ENCODE assay signal across 2 cellular contexts in the genomic region with DNA sequence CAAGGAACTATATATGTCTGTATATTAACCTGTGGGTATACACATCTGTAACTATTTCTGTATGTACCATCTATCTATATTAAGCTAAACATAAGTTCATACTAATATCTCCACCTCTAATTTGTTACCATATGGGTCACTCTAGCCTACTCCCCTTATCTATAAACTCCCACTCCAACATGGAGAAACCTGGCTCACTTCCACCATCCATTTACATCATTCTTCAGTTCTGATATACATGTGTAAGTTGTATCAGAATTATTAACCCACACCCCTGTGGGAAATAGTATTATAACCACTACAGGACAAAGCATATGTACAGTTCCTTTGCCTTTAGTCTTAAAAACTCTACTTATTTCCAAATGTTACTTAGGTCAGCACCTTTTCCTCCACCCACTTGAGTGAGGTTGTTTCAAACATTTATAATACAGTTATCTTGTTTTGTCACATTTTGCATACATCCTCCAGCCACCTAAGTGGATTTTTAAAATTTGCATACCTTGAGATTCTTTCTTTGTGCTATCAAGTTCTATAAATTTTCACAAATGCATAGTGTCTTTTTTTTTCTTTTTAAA.
TF ChIP-seq lines count a peak whose summit lies in the region.

No MANE protein-coding gene starts in this region.

TF ChIP-seq in K562, 482 proteins besides CTCF, POLR2A, EP300 and RAD21 (continues in another document):
- peak; percentile 85 for TF ChIP-seq NFIC (IDR thresholded peaks at IDR 0.05)
- no peak for TF ChIP-seq ZNF280B (CRISPR knock-in tag; IDR thresholded peaks at IDR 0.05)
- TF ChIP-seq, protein P1, sequence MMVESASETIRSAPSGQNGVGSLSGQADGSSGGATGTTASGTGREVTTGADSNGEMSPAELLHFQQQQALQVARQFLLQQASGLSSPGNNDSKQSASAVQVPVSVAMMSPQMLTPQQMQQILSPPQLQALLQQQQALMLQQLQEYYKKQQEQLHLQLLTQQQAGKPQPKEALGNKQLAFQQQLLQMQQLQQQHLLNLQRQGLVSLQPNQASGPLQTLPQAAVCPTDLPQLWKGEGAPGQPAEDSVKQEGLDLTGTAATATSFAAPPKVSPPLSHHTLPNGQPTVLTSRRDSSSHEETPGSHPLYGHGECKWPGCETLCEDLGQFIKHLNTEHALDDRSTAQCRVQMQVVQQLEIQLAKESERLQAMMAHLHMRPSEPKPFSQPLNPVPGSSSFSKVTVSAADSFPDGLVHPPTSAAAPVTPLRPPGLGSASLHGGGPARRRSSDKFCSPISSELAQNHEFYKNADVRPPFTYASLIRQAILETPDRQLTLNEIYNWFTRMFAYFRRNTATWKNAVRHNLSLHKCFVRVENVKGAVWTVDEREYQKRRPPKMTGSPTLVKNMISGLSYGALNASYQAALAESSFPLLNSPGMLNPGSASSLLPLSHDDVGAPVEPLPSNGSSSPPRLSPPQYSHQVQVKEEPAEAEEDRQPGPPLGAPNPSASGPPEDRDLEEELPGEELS (CRISPR knock-in tag; IDR thresholded peaks at IDR 0.05; ENCODE audit: borderline replicate concordance) = no peak
- no peak for TF ChIP-seq NCOA2 (IDR thresholded peaks at IDR 0.05; ENCODE audit: partially characterized antibody in 2 of 2)
- TF ChIP-seq ZBED1 (IDR thresholded peaks at IDR 0.05) = no peak
- TF ChIP-seq MXD1 (CRISPR knock-in tag; IDR thresholded peaks at IDR 0.05; ENCODE audit: borderline replicate concordance, poor library complexity, severe bottlenecking) = no peak
- 0 out of 4 replicates have a peak, but pooled peaks of 1 of the 2 experiments have one; percentile 12 for TF ChIP-seq KDM1A (IDR thresholded peaks at IDR 0.05)
- TF ChIP-seq STAT5A (IDR thresholded peaks at IDR 0.05; ENCODE audit: borderline replicate concordance, low read length) = no peak
- 0 out of 4 replicates have a peak, but pooled peaks of 1 of the 2 experiments have one; percentile 30 for TF ChIP-seq MNT (conservative IDR thresholded peaks at IDR 0.05)
- TF ChIP-seq MAFK (IDR thresholded peaks at IDR 0.05; ENCODE audit: low read length) = peak; percentile 31; the same call in 1 of the 2 replicates
- TF ChIP-seq PRDM10 (IDR thresholded peaks at IDR 0.05; ENCODE audit: partially characterized antibody) = peak; percentile 51
- TF ChIP-seq TCF3 (CRISPR knock-in tag; IDR thresholded peaks at IDR 0.05) = 0 out of 2 replicates have a peak, but pooled peaks have one; percentile 21
- TF ChIP-seq CBFA2T2 (conservative IDR thresholded peaks at IDR 0.05) = no peak

TF ChIP-seq in HepG2, 621 proteins besides CTCF, POLR2A, EP300 and RAD21:
- no peak for TF ChIP-seq ZNF652 (CRISPR knock-in tag; IDR thresholded peaks at IDR 0.05; ENCODE audit: borderline replicate concordance, low read depth)
- TF ChIP-seq, protein P2, sequence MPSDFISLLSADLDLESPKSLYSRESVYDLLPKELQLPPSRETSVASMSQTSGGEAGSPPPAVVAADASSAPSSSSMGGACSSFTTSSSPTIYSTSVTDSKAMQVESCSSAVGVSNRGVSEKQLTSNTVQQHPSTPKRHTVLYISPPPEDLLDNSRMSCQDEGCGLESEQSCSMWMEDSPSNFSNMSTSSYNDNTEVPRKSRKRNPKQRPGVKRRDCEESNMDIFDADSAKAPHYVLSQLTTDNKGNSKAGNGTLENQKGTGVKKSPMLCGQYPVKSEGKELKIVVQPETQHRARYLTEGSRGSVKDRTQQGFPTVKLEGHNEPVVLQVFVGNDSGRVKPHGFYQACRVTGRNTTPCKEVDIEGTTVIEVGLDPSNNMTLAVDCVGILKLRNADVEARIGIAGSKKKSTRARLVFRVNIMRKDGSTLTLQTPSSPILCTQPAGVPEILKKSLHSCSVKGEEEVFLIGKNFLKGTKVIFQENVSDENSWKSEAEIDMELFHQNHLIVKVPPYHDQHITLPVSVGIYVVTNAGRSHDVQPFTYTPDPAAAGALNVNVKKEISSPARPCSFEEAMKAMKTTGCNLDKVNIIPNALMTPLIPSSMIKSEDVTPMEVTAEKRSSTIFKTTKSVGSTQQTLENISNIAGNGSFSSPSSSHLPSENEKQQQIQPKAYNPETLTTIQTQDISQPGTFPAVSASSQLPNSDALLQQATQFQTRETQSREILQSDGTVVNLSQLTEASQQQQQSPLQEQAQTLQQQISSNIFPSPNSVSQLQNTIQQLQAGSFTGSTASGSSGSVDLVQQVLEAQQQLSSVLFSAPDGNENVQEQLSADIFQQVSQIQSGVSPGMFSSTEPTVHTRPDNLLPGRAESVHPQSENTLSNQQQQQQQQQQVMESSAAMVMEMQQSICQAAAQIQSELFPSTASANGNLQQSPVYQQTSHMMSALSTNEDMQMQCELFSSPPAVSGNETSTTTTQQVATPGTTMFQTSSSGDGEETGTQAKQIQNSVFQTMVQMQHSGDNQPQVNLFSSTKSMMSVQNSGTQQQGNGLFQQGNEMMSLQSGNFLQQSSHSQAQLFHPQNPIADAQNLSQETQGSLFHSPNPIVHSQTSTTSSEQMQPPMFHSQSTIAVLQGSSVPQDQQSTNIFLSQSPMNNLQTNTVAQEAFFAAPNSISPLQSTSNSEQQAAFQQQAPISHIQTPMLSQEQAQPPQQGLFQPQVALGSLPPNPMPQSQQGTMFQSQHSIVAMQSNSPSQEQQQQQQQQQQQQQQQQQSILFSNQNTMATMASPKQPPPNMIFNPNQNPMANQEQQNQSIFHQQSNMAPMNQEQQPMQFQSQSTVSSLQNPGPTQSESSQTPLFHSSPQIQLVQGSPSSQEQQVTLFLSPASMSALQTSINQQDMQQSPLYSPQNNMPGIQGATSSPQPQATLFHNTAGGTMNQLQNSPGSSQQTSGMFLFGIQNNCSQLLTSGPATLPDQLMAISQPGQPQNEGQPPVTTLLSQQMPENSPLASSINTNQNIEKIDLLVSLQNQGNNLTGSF (CRISPR knock-in tag; IDR thresholded peaks at IDR 0.05) = no peak
- no peak for TF ChIP-seq ZNF7 (CRISPR knock-in tag; IDR thresholded peaks at IDR 0.05)
- TF ChIP-seq SAP130 (CRISPR knock-in tag; IDR thresholded peaks at IDR 0.05; ENCODE audit: low read depth) = no peak
- TF ChIP-seq PPARG (CRISPR knock-in tag; conservative IDR thresholded peaks at IDR 0.05) = no peak
- no peak for TF ChIP-seq ETV5 (CRISPR knock-in tag; IDR thresholded peaks at IDR 0.05; ENCODE audit: borderline replicate concordance)
- TF ChIP-seq PRPF4 (IDR thresholded peaks at IDR 0.05; ENCODE audit: low read depth, low read length, poor library complexity, severe bottlenecking) = no peak
- TF ChIP-seq ZEB1 (IDR thresholded peaks at IDR 0.05; ENCODE audit: insufficient replicate concordance, low read depth) = no peak
- TF ChIP-seq HOXA5 (CRISPR knock-in tag; IDR thresholded peaks at IDR 0.05) = no peak
- no peak for TF ChIP-seq HES4 (CRISPR knock-in tag; IDR thresholded peaks at IDR 0.05; ENCODE audit: borderline replicate concordance)
- no peak for TF ChIP-seq TOE1 (CRISPR knock-in tag; IDR thresholded peaks at IDR 0.05)
- no peak for TF ChIP-seq ZBTB4 (CRISPR knock-in tag; IDR thresholded peaks at IDR 0.05; ENCODE audit: borderline replicate concordance)
- TF ChIP-seq FOSL1 (CRISPR knock-in tag; IDR thresholded peaks at IDR 0.05; ENCODE audit: borderline replicate concordance) = no peak
- no peak for TF ChIP-seq SRF (IDR thresholded peaks at IDR 0.05; ENCODE audit: low read depth, low read length)
- TF ChIP-seq, protein P3, sequence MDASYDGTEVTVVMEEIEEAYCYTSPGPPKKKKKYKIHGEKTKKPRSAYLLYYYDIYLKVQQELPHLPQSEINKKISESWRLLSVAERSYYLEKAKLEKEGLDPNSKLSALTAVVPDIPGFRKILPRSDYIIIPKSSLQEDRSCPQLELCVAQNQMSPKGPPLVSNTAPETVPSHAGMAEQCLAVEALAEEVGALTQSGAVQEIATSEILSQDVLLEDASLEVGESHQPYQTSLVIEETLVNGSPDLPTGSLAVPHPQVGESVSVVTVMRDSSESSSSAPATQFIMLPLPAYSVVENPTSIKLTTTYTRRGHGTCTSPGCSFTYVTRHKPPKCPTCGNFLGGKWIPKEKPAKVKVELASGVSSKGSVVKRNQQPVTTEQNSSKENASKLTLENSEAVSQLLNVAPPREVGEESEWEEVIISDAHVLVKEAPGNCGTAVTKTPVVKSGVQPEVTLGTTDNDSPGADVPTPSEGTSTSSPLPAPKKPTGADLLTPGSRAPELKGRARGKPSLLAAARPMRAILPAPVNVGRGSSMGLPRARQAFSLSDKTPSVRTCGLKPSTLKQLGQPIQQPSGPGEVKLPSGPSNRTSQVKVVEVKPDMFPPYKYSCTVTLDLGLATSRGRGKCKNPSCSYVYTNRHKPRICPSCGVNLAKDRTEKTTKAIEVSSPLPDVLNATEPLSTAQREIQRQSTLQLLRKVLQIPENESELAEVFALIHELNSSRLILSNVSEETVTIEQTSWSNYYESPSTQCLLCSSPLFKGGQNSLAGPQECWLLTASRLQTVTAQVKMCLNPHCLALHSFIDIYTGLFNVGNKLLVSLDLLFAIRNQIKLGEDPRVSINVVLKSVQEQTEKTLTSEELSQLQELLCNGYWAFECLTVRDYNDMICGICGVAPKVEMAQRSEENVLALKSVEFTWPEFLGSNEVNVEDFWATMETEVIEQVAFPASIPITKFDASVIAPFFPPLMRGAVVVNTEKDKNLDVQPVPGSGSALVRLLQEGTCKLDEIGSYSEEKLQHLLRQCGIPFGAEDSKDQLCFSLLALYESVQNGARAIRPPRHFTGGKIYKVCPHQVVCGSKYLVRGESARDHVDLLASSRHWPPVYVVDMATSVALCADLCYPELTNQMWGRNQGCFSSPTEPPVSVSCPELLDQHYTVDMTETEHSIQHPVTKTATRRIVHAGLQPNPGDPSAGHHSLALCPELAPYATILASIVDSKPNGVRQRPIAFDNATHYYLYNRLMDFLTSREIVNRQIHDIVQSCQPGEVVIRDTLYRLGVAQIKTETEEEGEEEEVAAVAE (CRISPR knock-in tag; IDR thresholded peaks at IDR 0.05; ENCODE audit: borderline replicate concordance) = no peak
